Comparison of ENCODE assay signal across 8 cellular contexts in genomic region chr12:77064891-77065360, GRCh38. TPM values are rescaled to one million over a fixed set of nuclear protein-coding genes. Genes with fewer than 3 reads are reported as not detected.
DNase-seq lines count a peak whose midpoint lies in the region; ATAC-seq, FAIRE-seq and TF ChIP-seq lines count a peak whose summit lies in the region.

No MANE protein-coding gene starts in this region.

- H3K9me3 Mint-ChIP-seq in Calu3 (ENCODE audit: low read depth, unreplicated experiment) = no peaks in the 10 kb centered on the region
- no peaks in the 10 kb centered on the region for H3K9me3 Mint-ChIP-seq in activated T-cell treated with anti-CD3 and anti-CD28 coated beads, Interleukin-2, amount 50 U/mL, for 72 hours

- DNase-seq in Calu3 = peak; percentile 59
- peak; percentile 42 to 46 for DNase-seq in activated T-cell treated with anti-CD3 and anti-CD28 coated beads, Interleukin-2, amount 50 U/mL, for 72 hours
- DNase-seq in heart left ventricle = peak in 1 of 5 donors; percentile 63
- DNase-seq in gastrocnemius medialis = no peak
- no peak for DNase-seq in NCI-H446 (lab: John Stamatoyannopoulos, UW)
- DNase-seq in GM12891 (ENCODE audit: insufficient read length, low spot score) = no peak

- H3K4me1 ChIP-seq in heart left ventricle = peaks cover 0 to 36% (median 9%) of the 10 kb centered on the region in 12 donors
- peaks cover 8 to 14% of the 10 kb centered on the region in 2 donors for H3K4me1 ChIP-seq in gastrocnemius medialis

- intact Hi-C loops in Calu3 (cut with micrococcal nuclease; ENCODE audit: unreplicated experiment) (loop anchor here (2.0 to 10.0 kb wide), 5 partner anchors 57 to 540 kb away; no protein-coding TSS in a partner anchor), heart left ventricle (cut with DNase I) (loop anchor here in 2 of 10 donors (10.0 kb wide), 1 partner anchor 260 kb away; no protein-coding TSS in a partner anchor), gastrocnemius medialis (cut with DNase I; ENCODE audit: low total_unique reads) (no loop called here)

- peak overlapping the region; percentile 90 for H3K27ac Mint-ChIP-seq in Calu3 (ENCODE audit: unreplicated experiment)
- no peak overlapping the region for H3K27ac Mint-ChIP-seq in activated T-cell treated with anti-CD3 and anti-CD28 coated beads, Interleukin-2, amount 50 U/mL, for 72 hours

- H3K36me3 ChIP-seq in KOPT-K1 (ENCODE audit: insufficient read depth, low read length) = peaks cover 41% of the 10 kb centered on the region
- H3K36me3 ChIP-seq in heart left ventricle = no peaks in the 10 kb centered on the region
- no peaks in the 10 kb centered on the region for H3K36me3 ChIP-seq in gastrocnemius medialis

- no peaks in the 10 kb centered on the region for H3K9me3 ChIP-seq in KOPT-K1 (ENCODE audit: insufficient read depth, low read length, poor library complexity, severe bottlenecking)
- no peaks in the 10 kb centered on the region for H3K9me3 ChIP-seq in heart left ventricle
- no peaks in the 10 kb centered on the region for H3K9me3 ChIP-seq in gastrocnemius medialis

- no peaks in the 10 kb centered on the region for H3K27me3 Mint-ChIP-seq in Calu3 (ENCODE audit: unreplicated experiment)
- H3K27me3 Mint-ChIP-seq in activated T-cell treated with anti-CD3 and anti-CD28 coated beads, Interleukin-2, amount 50 U/mL, for 72 hours (ENCODE audit: low read depth) = peaks cover 13% of the 10 kb centered on the region

- 1 to 2% (median 2%) methylated on average over 16 to 24 of the region's 24 CpGs for WGBS in heart left ventricle, 4 donors

- ATAC-seq in GM21619 (IDR thresholded peaks at IDR 0.05; ENCODE audit: unreplicated experiment) (peak; percentile 9), heart left ventricle (peak in 3 of 4 donors; percentile 13 to 45 (median 43)), gastrocnemius medialis (no peak)
- ATAC-seq in activated T-cell treated with anti-CD3 and anti-CD28 coated beads, Interleukin-2, amount 50 U/mL, for 72 hours (replicated peaks in 1 of 2) = peak; percentile 49 to 50

- peaks cover 0 to 24% (median 0%) of the 10 kb centered on the region in 9 donors for H3K27me3 ChIP-seq in heart left ventricle
- peaks cover 0 to 36% (median 20%) of the 10 kb centered on the region in 3 donors for H3K27me3 ChIP-seq in gastrocnemius medialis

- CTCF ChIA-PET in Calu3 (lab: Charles Lee) = no interaction called here

- in situ Hi-C loops in gastrocnemius medialis (cut with MboI; ENCODE audit: low sequenced_read_pairs in 4 of 4) = no loop called here

- peak overlapping the region; percentile 82 for H3K4me3 Mint-ChIP-seq in Calu3 (ENCODE audit: low read depth, unreplicated experiment)
- peak overlapping the region; percentile 86 to 92 for H3K4me3 Mint-ChIP-seq in activated T-cell treated with anti-CD3 and anti-CD28 coated beads, Interleukin-2, amount 50 U/mL, for 72 hours

- FAIRE-seq in GM12891 (lab: Jason Lieb, UNC) = no peak

- TF ChIP-seq POLR2A in heart left ventricle (IDR thresholded peaks at IDR 0.05) (no peak), gastrocnemius medialis (IDR thresholded peaks at IDR 0.05) (no peak), GM12891 (IDR thresholded peaks at IDR 0.05; ENCODE audit: low read depth, low read length) (no peak)

- H3K36me3 Mint-ChIP-seq in Calu3 (ENCODE audit: insufficient read depth, unreplicated experiment) = peaks cover 66% of the 10 kb centered on the region
- H3K36me3 Mint-ChIP-seq in activated T-cell treated with anti-CD3 and anti-CD28 coated beads, Interleukin-2, amount 50 U/mL, for 72 hours (ENCODE audit: insufficient read depth in 2 of 2) = peaks cover 0 to 5% of the 10 kb centered on the region in 2 donors

- TF ChIP-seq CTCF in Calu3 (IDR thresholded peaks at IDR 0.05; ENCODE audit: unreplicated experiment) = no peak
- peak in 1 of 12 donors; percentile 1 for TF ChIP-seq CTCF in heart left ventricle (IDR thresholded peaks at IDR 0.05)
- no peak for TF ChIP-seq CTCF in gastrocnemius medialis (IDR thresholded peaks at IDR 0.05 in 4 of 5, conservative IDR thresholded peaks at IDR 0.05 in 1 of 5)

- H3K4me3 ChIP-seq in heart left ventricle (peak overlapping the region; percentile 27 to 89 (median 76)), gastrocnemius medialis (peak overlapping the region; percentile 61 to 82 (median 68))

- peaks cover 47% of the 10 kb centered on the region for H3K4me1 Mint-ChIP-seq in Calu3 (ENCODE audit: low read depth, unreplicated experiment)
- peaks cover 11% of the 10 kb centered on the region for H3K4me1 Mint-ChIP-seq in activated T-cell treated with anti-CD3 and anti-CD28 coated beads, Interleukin-2, amount 50 U/mL, for 72 hours (ENCODE audit: low read depth)

- BruUV-seq in Calu3 (replicated peaks; lab: Mats Ljungman, UMichigan) = no TSS peak

- peak overlapping the region; percentile 96 for H3K27ac ChIP-seq in KOPT-K1 (ENCODE audit: low read depth, low read length, poor library complexity, severe bottlenecking)
- peak overlapping the region in 4 of 12 donors; percentile 20 to 54 (median 38) for H3K27ac ChIP-seq in heart left ventricle
- H3K27ac ChIP-seq in gastrocnemius medialis = no peak overlapping the region

TF ChIP-seq in GM12891, 5 proteins besides CTCF, POLR2A, EP300 and RAD21:
- no peak for TF ChIP-seq POLR2AphosphoS5 (IDR thresholded peaks at IDR 0.05; ENCODE audit: low read depth, low read length)
- no peak for TF ChIP-seq PAX5 (IDR thresholded peaks at IDR 0.05; ENCODE audit: insufficient read depth, low read length, severe bottlenecking)
- no peak for TF ChIP-seq POU2F2 (IDR thresholded peaks at IDR 0.05; ENCODE audit: low read depth, low read length)
- TF ChIP-seq SPI1 (IDR thresholded peaks at IDR 0.05; ENCODE audit: low read depth, low read length) = no peak
- TF ChIP-seq TAF1 (IDR thresholded peaks at IDR 0.05; ENCODE audit: low read depth, low read length) = no peak

RNA-seq across cellular contexts. Expression of gene E2F7, which starts 0.4 kb away (rescaled TPM):
- total RNA-seq in Calu3 (2022) (31.2 and 40.2 TPM in 2 replicates), heart left ventricle (1 to 10 TPM in 1 of 9 donors, under 1 TPM in 6, not detected in 2; 0.04 to 1.5 (median 0.14) TPM), gastrocnemius medialis (not detected)
- total RNA-seq in activated T-cell treated with anti-CD3 and anti-CD28 coated beads, Interleukin-2, amount 50 U/mL, for 72 hours = 1 to 10 TPM; 4.9 to 5.7 TPM
- polyA plus RNA-seq in heart left ventricle = under 1 TPM; 0.08 to 0.11 TPM
- 5.0 TPM for polyA plus RNA-seq in GM12891 (2012; ENCODE audit: low read depth, missing spikeins)

Comparison
In these comparisons a context has a peak if more than half of its experiments do, and no peak if none do; other contexts are left out.
1. DNase-seq: peak in Calu3 (single experiment) and activated T-cell treated with anti-CD3 and anti-CD28 coated beads, Interleukin-2, amount 50 U/mL, for 72 hours (2 of 2); none in gastrocnemius medialis (0 of 2), NCI-H446 (0 of 2) and GM12891 (single experiment).
2. ATAC-seq: peak in GM21619 (single experiment), activated T-cell treated with anti-CD3 and anti-CD28 coated beads, Interleukin-2, amount 50 U/mL, for 72 hours (2 of 2) and heart left ventricle (3 of 4); none in gastrocnemius medialis (0 of 2).